ENCODE assay signal across 1 cellular context in genomic region chr15:78205337-78205736, GRCh38.
TF ChIP-seq lines count a peak whose summit lies in the region.

No MANE protein-coding gene starts in this region.

TF ChIP-seq in HepG2, 621 proteins besides CTCF, POLR2A, EP300 and RAD21:
- TF ChIP-seq, protein P1, sequence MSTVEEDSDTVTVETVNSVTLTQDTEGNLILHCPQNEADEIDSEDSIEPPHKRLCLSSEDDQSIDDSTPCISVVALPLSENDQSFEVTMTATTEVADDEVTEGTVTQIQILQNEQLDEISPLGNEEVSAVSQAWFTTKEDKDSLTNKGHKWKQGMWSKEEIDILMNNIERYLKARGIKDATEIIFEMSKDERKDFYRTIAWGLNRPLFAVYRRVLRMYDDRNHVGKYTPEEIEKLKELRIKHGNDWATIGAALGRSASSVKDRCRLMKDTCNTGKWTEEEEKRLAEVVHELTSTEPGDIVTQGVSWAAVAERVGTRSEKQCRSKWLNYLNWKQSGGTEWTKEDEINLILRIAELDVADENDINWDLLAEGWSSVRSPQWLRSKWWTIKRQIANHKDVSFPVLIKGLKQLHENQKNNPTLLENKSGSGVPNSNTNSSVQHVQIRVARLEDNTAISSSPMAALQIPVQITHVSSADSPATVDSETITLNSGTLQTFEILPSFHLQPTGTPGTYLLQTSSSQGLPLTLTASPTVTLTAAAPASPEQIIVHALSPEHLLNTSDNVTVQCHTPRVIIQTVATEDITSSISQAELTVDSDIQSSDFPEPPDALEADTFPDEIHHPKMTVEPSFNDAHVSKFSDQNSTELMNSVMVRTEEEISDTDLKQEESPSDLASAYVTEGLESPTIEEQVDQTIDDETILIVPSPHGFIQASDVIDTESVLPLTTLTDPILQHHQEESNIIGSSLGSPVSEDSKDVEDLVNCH (CRISPR knock-in tag; IDR thresholded peaks at IDR 0.05) = no peak
- TF ChIP-seq ZNF768 (CRISPR knock-in tag; IDR thresholded peaks at IDR 0.05) = peak; percentile 79
- no peak for TF ChIP-seq ASH2L (IDR thresholded peaks at IDR 0.05; ENCODE audit: insufficient read length, low read depth, low read length)
- TF ChIP-seq, protein P2, sequence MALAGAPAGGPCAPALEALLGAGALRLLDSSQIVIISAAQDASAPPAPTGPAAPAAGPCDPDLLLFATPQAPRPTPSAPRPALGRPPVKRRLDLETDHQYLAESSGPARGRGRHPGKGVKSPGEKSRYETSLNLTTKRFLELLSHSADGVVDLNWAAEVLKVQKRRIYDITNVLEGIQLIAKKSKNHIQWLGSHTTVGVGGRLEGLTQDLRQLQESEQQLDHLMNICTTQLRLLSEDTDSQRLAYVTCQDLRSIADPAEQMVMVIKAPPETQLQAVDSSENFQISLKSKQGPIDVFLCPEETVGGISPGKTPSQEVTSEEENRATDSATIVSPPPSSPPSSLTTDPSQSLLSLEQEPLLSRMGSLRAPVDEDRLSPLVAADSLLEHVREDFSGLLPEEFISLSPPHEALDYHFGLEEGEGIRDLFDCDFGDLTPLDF (CRISPR knock-in tag; IDR thresholded peaks at IDR 0.05) = no peak
- TF ChIP-seq ZNF557 (CRISPR knock-in tag; IDR thresholded peaks at IDR 0.05) = no peak
- TF ChIP-seq SRSF1 (optimal IDR thresholded peaks at IDR 0.05; ENCODE audit: low read depth, low read length) = no peak
- no peak for TF ChIP-seq MED1 (CRISPR knock-in tag; IDR thresholded peaks at IDR 0.05)
- TF ChIP-seq, protein P3, sequence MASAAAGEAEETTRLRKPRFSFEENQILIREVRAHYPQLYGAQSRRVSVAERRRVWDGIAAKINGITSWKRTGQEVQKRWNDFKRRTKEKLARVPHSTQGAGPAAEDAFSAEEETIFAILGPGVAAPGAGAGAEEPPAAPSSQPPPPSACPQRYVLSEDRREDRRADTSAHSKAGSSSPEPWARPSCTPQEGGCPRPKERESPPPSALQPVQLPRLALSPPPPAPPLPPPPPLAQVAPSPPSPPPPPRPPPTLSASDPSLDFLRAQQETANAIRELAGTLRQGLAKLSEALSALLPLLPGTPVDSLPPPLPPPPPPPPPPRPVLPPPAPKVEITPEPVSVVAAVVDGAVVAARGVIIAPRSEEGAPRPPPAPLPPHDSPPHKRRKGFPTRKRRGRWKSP (CRISPR knock-in tag; IDR thresholded peaks at IDR 0.05) = no peak
